In the genomic region with DNA sequence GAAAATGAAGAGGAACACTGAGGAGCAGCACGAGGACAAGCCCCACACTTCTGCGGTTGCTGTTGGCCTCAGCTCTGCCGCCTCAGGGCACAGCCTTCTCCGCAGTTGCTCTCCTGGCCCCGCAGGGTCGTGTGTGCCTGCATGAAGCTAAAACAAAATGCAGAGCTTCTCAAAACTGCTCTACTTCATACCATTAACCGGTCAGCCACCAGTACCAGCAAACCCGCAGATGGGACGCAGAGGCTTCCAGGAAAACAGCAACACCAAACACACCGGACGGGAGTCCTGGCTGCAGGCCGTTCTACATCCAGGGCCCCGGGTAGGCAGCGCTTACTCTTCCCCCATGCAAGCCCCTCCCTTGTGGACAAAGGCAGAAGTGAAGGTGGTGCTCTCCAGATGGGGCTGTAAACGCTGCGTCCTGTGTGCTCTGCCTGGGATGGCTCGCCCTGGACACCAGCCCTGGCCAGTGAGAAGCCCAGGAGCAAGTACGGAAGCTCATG, we compare ENCODE assay signal across 1 cellular context.
TF ChIP-seq lines count a peak whose summit lies in the region.

No MANE protein-coding gene starts in this region.

TF ChIP-seq in H1, 55 proteins besides CTCF, POLR2A, EP300 and RAD21:
- TF ChIP-seq SIRT6 (IDR thresholded peaks at IDR 0.05; ENCODE audit: low read length) = no peak
- TF ChIP-seq NANOG (IDR thresholded peaks at IDR 0.05; ENCODE audit: insufficient read depth, low read depth, low read length, poor library complexity, severe bottlenecking) = no peak
- no peak for TF ChIP-seq KDM1A (IDR thresholded peaks at IDR 0.05; ENCODE audit: borderline replicate concordance, low read length)
- no peak for TF ChIP-seq HDAC6 (IDR thresholded peaks at IDR 0.05; ENCODE audit: low read depth, low read length)
- no peak for TF ChIP-seq RFX5 (IDR thresholded peaks at IDR 0.05; ENCODE audit: borderline replicate concordance, low read depth, low read length)
- TF ChIP-seq, protein P1, sequence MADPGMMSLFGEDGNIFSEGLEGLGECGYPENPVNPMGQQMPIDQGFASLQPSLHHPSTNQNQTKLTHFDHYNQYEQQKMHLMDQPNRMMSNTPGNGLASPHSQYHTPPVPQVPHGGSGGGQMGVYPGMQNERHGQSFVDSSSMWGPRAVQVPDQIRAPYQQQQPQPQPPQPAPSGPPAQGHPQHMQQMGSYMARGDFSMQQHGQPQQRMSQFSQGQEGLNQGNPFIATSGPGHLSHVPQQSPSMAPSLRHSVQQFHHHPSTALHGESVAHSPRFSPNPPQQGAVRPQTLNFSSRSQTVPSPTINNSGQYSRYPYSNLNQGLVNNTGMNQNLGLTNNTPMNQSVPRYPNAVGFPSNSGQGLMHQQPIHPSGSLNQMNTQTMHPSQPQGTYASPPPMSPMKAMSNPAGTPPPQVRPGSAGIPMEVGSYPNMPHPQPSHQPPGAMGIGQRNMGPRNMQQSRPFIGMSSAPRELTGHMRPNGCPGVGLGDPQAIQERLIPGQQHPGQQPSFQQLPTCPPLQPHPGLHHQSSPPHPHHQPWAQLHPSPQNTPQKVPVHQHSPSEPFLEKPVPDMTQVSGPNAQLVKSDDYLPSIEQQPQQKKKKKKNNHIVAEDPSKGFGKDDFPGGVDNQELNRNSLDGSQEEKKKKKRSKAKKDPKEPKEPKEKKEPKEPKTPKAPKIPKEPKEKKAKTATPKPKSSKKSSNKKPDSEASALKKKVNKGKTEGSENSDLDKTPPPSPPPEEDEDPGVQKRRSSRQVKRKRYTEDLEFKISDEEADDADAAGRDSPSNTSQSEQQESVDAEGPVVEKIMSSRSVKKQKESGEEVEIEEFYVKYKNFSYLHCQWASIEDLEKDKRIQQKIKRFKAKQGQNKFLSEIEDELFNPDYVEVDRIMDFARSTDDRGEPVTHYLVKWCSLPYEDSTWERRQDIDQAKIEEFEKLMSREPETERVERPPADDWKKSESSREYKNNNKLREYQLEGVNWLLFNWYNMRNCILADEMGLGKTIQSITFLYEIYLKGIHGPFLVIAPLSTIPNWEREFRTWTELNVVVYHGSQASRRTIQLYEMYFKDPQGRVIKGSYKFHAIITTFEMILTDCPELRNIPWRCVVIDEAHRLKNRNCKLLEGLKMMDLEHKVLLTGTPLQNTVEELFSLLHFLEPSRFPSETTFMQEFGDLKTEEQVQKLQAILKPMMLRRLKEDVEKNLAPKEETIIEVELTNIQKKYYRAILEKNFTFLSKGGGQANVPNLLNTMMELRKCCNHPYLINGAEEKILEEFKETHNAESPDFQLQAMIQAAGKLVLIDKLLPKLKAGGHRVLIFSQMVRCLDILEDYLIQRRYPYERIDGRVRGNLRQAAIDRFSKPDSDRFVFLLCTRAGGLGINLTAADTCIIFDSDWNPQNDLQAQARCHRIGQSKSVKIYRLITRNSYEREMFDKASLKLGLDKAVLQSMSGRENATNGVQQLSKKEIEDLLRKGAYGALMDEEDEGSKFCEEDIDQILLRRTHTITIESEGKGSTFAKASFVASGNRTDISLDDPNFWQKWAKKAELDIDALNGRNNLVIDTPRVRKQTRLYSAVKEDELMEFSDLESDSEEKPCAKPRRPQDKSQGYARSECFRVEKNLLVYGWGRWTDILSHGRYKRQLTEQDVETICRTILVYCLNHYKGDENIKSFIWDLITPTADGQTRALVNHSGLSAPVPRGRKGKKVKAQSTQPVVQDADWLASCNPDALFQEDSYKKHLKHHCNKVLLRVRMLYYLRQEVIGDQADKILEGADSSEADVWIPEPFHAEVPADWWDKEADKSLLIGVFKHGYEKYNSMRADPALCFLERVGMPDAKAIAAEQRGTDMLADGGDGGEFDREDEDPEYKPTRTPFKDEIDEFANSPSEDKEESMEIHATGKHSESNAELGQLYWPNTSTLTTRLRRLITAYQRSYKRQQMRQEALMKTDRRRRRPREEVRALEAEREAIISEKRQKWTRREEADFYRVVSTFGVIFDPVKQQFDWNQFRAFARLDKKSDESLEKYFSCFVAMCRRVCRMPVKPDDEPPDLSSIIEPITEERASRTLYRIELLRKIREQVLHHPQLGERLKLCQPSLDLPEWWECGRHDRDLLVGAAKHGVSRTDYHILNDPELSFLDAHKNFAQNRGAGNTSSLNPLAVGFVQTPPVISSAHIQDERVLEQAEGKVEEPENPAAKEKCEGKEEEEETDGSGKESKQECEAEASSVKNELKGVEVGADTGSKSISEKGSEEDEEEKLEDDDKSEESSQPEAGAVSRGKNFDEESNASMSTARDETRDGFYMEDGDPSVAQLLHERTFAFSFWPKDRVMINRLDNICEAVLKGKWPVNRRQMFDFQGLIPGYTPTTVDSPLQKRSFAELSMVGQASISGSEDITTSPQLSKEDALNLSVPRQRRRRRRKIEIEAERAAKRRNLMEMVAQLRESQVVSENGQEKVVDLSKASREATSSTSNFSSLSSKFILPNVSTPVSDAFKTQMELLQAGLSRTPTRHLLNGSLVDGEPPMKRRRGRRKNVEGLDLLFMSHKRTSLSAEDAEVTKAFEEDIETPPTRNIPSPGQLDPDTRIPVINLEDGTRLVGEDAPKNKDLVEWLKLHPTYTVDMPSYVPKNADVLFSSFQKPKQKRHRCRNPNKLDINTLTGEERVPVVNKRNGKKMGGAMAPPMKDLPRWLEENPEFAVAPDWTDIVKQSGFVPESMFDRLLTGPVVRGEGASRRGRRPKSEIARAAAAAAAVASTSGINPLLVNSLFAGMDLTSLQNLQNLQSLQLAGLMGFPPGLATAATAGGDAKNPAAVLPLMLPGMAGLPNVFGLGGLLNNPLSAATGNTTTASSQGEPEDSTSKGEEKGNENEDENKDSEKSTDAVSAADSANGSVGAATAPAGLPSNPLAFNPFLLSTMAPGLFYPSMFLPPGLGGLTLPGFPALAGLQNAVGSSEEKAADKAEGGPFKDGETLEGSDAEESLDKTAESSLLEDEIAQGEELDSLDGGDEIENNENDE (IDR thresholded peaks at IDR 0.05; ENCODE audit: insufficient replicate concordance, low read length) = no peak
- no peak for TF ChIP-seq BRCA1 (IDR thresholded peaks at IDR 0.05; ENCODE audit: low read depth, low read length)
- TF ChIP-seq SRF (IDR thresholded peaks at IDR 0.05; ENCODE audit: low read depth, low read length) = no peak
- TF ChIP-seq CHD2 (IDR thresholded peaks at IDR 0.05; ENCODE audit: low read length) = no peak
- no peak for TF ChIP-seq RBBP5 (IDR thresholded peaks at IDR 0.05; ENCODE audit: borderline replicate concordance, low read depth, low read length)
- no peak for TF ChIP-seq ATF3 (IDR thresholded peaks at IDR 0.05; ENCODE audit: insufficient read depth, low read depth, low read length)
- TF ChIP-seq SUZ12 (IDR thresholded peaks at IDR 0.05; ENCODE audit: low read length) = no peak
TF ChIP-seq in H1: peak in this region for 0.
